In genomic region chr1:205934788-205935187, GRCh38 we compare ENCODE assay signal across 26 cellular contexts. TPM values are rescaled to one million over a fixed set of nuclear protein-coding genes. Genes with fewer than 3 reads are reported as not detected.
DNase-seq lines count a peak whose midpoint lies in the region; ATAC-seq and TF ChIP-seq lines count a peak whose summit lies in the region.
"Had no signal": no experiment of that assay in that cellular context is flagged by ENCODE, and none has a peak within 500 bp of the region (broad histone marks: within the 10 kb centered on the region; RNA-seq: fewer than 3 reads in every experiment).

No MANE protein-coding gene starts in this region.

- no peaks in the 10 kb centered on the region for H3K36me3 ChIP-seq in upper lobe of left lung
- H3K36me3 ChIP-seq: BLaER1, ovary, sigmoid colon had no signal

- H3K27ac ChIP-seq in RWPE1: no peak overlapping the region
- H3K27ac ChIP-seq in layer of hippocampus (ENCODE audit: low read depth, low read length): peak overlapping the region; percentile 85
- H3K27ac ChIP-seq in upper lobe of left lung: peak overlapping the region; percentile 23 to 86 (median 78)
- H3K27ac ChIP-seq: BLaER1, ovary, VCaP had no signal

- peak; percentile 31 for DNase-seq in NCI-H1092 treated with DMSO at 0.1 percent for 48 hours (lab: John Stamatoyannopoulos, UW)
- DNase-seq in NCI-H1092 (lab: John Stamatoyannopoulos, UW): no peak
- DNase-seq in RWPE1 (ENCODE audit: low spot score): peak; percentile 42
- DNase-seq in upper lobe of left lung: peak in 1 of 2 donors; percentile 91
- DNase-seq in NCI-H2227 (lab: John Stamatoyannopoulos, UW; ENCODE audit: unreplicated experiment): no peak
- no peak for DNase-seq in hepatic stellate cell (ENCODE audit: low spot score)
- DNase-seq in stimulated activated CD4-positive, alpha-beta T cell treated with anti-CD3 and anti-CD28 coated beads, Interleukin-2, amount 100 ng/mL, for 48 hours: no peak
- DNase-seq: 8988T; activated CD4-positive, alpha-beta T cell treated with anti-CD3 and anti-CD28 coated beads, Interleukin-2, amount 50 U/mL, for 4 hours; activated naive CD4-positive, alpha-beta T cell; activated T-cell treated with anti-CD3 and anti-CD28 coated beads for 4 hours; effector memory CD8-positive, alpha-beta T cell; islet precursor cell; NCI-H526 treated with DMSO at 0.1 percent for 48 hours; ovary; SHP77 treated with DMSO at 0.1 percent for 48 hours; sigmoid colon; stimulated activated naive CD4-positive, alpha-beta T cell; T-helper 1 cell had no signal

- CTCF ChIA-PET in RWPE1 (lab: Yijun Ruan, JAX): interaction anchor here (0.7 to 1.5 kb wide), 2 partner anchors 16 to 42 kb away, joined by 3 to 16 read pairs; no protein-coding TSS in a partner anchor

- TF ChIP-seq EP300 in upper lobe of left lung (IDR thresholded peaks at IDR 0.05): peak in 2 of 4 donors; percentile 51 to 86

- peaks cover 6 to 50% (median 21%) of the 10 kb centered on the region in 4 donors for H3K4me1 ChIP-seq in upper lobe of left lung
- H3K4me1 ChIP-seq: sigmoid colon had no signal

- peak; percentile 46 to 78 for ATAC-seq in upper lobe of left lung (ENCODE audit: low FRiP score in 2 of 2)
- ATAC-seq: effector memory CD8-positive, alpha-beta T cell; naive thymus-derived CD8-positive, alpha-beta T cell had no signal

- POLR2A ChIA-PET in RWPE1 (lab: Yijun Ruan, JAX; ENCODE audit: low non-redundant PET): no interaction called here

- H3K9me3 ChIP-seq in upper lobe of left lung: no peaks in the 10 kb centered on the region
- H3K9me3 ChIP-seq: BLaER1, ovary, sigmoid colon had no signal

- H3K4me3 ChIP-seq in upper lobe of left lung: peak overlapping the region in 1 of 4 donors; percentile 11
- H3K4me3 ChIP-seq: BLaER1, ovary, sigmoid colon had no signal

- peak in 1 of 4 donors; percentile 55 for TF ChIP-seq POLR2A in upper lobe of left lung (IDR thresholded peaks at IDR 0.05)

- H3K27me3 ChIP-seq in layer of hippocampus (ENCODE audit: control insufficient read depth, insufficient read depth, low read length) (no peaks in the 10 kb centered on the region), upper lobe of left lung (no peaks in the 10 kb centered on the region)
- H3K27me3 ChIP-seq: BLaER1, ovary, sigmoid colon had no signal

- TF ChIP-seq CTCF in RWPE1 (conservative IDR thresholded peaks at IDR 0.05; ENCODE audit: low read depth) (no peak), upper lobe of left lung (IDR thresholded peaks at IDR 0.05) (no peak)

- 65 to 74% methylated on average over 5 to 7 of the region's 7 CpGs for WGBS in upper lobe of left lung, 2 donors

RNA-seq across cellular contexts. Expression of gene SLC26A9, which starts 8.5 kb away (rescaled TPM):
- total RNA-seq in upper lobe of left lung: 10 to 100 TPM; 10.6 to 31.9 (median 20.9) TPM
- total RNA-seq: chondrocyte; mesenteric fat pad; naive thymus-derived CD8-positive, alpha-beta T cell; sigmoid colon; urinary bladder had no signal

Comparison
In these comparisons a context has a peak if more than half of its experiments do, and no peak if none do; other contexts are left out.
1. DNase-seq: peak in NCI-H1092 treated with DMSO at 0.1 percent for 48 hours (single experiment) and RWPE1 (single experiment); none in NCI-H1092 (single experiment), NCI-H2227 (single experiment), hepatic stellate cell (single experiment) and stimulated activated CD4-positive, alpha-beta T cell treated with anti-CD3 and anti-CD28 coated beads, Interleukin-2, amount 100 ng/mL, for 48 hours (0 of 2).